In genomic region chr19:47745010-47745901, GRCh38 we compare ENCODE assay signal across 8 cellular contexts. TPM values are rescaled to one million over a fixed set of nuclear protein-coding genes. Genes with fewer than 3 reads are reported as not detected.
DNase-seq lines count a peak whose midpoint lies in the region; ATAC-seq, FAIRE-seq and TF ChIP-seq lines count a peak whose summit lies in the region.

TSS of gene NOP53 (plus strand) at chr19:47745546. CDS start at chr19:47745560, 14 bp downstream.

- ATAC-seq in GM19035 (IDR thresholded peaks at IDR 0.05; ENCODE audit: unreplicated experiment), result peak; percentile 77
- peak; percentile 74 for ATAC-seq in HG03432 (IDR thresholded peaks at IDR 0.05; ENCODE audit: unreplicated experiment)

- H3K4me2 ChIP-seq in keratinocyte (ENCODE audit: control insufficient read depth, extremely low read depth, insufficient read depth, low read depth, low read length), result peak within 1 kb of the TSS; percentile 80

- FAIRE-seq in keratinocyte (lab: Jason Lieb, UNC), result peak; percentile 34

- peak within 1 kb of the TSS; percentile 93 for H3K9ac ChIP-seq in keratinocyte (ENCODE audit: control insufficient read depth, extremely low read depth, insufficient read depth, low read length)

- no peaks in the 10 kb centered on the region for H3K9me3 ChIP-seq in keratinocyte (ENCODE audit: control insufficient read depth, low read depth, low read length)

- H3K4me3 ChIP-seq in AG09309 (ENCODE audit: control insufficient read depth, low read depth, low read length) (peak within 1 kb of the TSS; percentile 78), keratinocyte (ENCODE audit: control insufficient read depth in 2 of 3, extremely low read depth in 1 of 3, insufficient read depth in 2 of 3, low read depth in 1 of 3, low read length in 3 of 3) (peak within 1 kb of the TSS; percentile 66 to 80 (median 76))

- H3K79me2 ChIP-seq in keratinocyte (ENCODE audit: control insufficient read depth, insufficient read depth, low read length), result peaks cover 38% of the 10 kb centered on the region

- peaks cover 35% of the 10 kb centered on the region for H3K4me1 ChIP-seq in keratinocyte (ENCODE audit: control insufficient read depth, extremely low read depth, insufficient read depth, low read length)

- H3K27me3 ChIP-seq in keratinocyte (ENCODE audit: control insufficient read depth, extremely low read depth, insufficient read depth, low read length), result no peaks in the 10 kb centered on the region

- no peaks in the 10 kb centered on the region for H4K20me1 ChIP-seq in keratinocyte (ENCODE audit: control insufficient read depth, extremely low read depth, insufficient read depth, low read length)

- H3K36me3 ChIP-seq in keratinocyte (ENCODE audit: control insufficient read depth in 2 of 2, extremely low read depth in 1 of 2, insufficient read depth in 2 of 2, low read length in 2 of 2), result peaks cover 16 to 28% of the 10 kb centered on the region in 2 experiments

- no peak for TF ChIP-seq CTCF in AG09309 (IDR thresholded peaks at IDR 0.05; ENCODE audit: control insufficient read depth, insufficient read depth, low read depth, low read length, missing control alignments)
- no peak for TF ChIP-seq CTCF in keratinocyte (optimal IDR thresholded peaks at IDR 0.05 in 1 of 3, IDR thresholded peaks at IDR 0.05 in 1 of 3, conservative IDR thresholded peaks at IDR 0.05 in 1 of 3; ENCODE audit: extremely low read depth in 1 of 3, insufficient read depth in 2 of 3, low read length in 3 of 3)

- H2AFZ ChIP-seq in keratinocyte (ENCODE audit: control insufficient read depth, low read length), result no peak within 1 kb of the TSS

- DNase-seq in AG09309 (ENCODE audit: low read depth) (peak; percentile 91), NCI-H510A (lab: John Stamatoyannopoulos, UW) (peak; percentile 83), cerebellar cortex (ENCODE audit: low spot score) (peak; percentile 97), keratinocyte (ENCODE audit: low read depth, low spot score) (peak; percentile 74)
- peak; percentile 97 for DNase-seq in activated CD4-positive, CD25-positive, alpha-beta regulatory T cell treated with anti-CD3 and anti-CD28 coated beads, Interleukin-2, amount 50 U/mL, for 72 hours
- peak; percentile 94 to 97 (median 95) for DNase-seq in stimulated activated CD4-positive, alpha-beta T cell treated with anti-CD3 and anti-CD28 coated beads, Interleukin-12 subunit alpha, Interleukin-12 subunit beta, amount 100 ng/mL, for 48 hours (ENCODE audit: low read depth in 2 of 3, low spot score in 1 of 3)

- H3K9me1 ChIP-seq in keratinocyte (ENCODE audit: control insufficient read depth, extremely low read depth, insufficient read depth, low read length), result no peaks in the 10 kb centered on the region

- dilution Hi-C loops in keratinocyte (cut with MboI; ENCODE audit: extremely low pct_ligation_motif_present, low sequenced_read_pairs), result no loop called here

- peak within 1 kb of the TSS; percentile 93 for H3K27ac ChIP-seq in keratinocyte (ENCODE audit: control insufficient read depth, insufficient read depth, low read length)

RNA-seq across cellular contexts. Expression of gene NOP53, which starts in this region (rescaled TPM):
- polyA plus RNA-seq in keratinocyte, result 64.5 to 80.2 TPM (median 73.9 TPM) in 3 replicates
- 126 TPM for polyA plus RNA-seq in keratinocyte (2011; ENCODE audit: low read depth)
- polyA plus RNA-seq in keratinocyte (2011; cell fraction: cytosol; rRNA removed), result 33.7 and 90.4 TPM in 2 replicates
- 50.2 and 59.6 TPM in 2 replicates for polyA plus RNA-seq in keratinocyte (2011; cell fraction: nucleus; rRNA removed)
- polyA plus RNA-seq in keratinocyte (2012; ENCODE audit: low replicate concordance), result 137 and 149 TPM in 2 replicates
- polyA minus RNA-seq in keratinocyte, result 29.1 to 62.5 TPM (median 32.3 TPM) in 3 replicates
- 129 TPM for polyA minus RNA-seq in keratinocyte (2011; cell fraction: cytosol; rRNA and poly(A)+ RNA removed)
- 28.0 and 30.9 TPM in 2 replicates for polyA minus RNA-seq in keratinocyte (2011; cell fraction: nucleus; rRNA and poly(A)+ RNA removed)

Comparison
In these comparisons a context has a peak if more than half of its experiments do, and no peak if none do; other contexts are left out.
1. Peak in every context shown above with its lines: DNase-seq, ATAC-seq, H3K4me3 ChIP-seq and H3K27ac ChIP-seq.